ENCODE assay signal across 11 cellular contexts in genomic region chr10:3720228-3721019, GRCh38.
DNase-seq lines count a peak whose midpoint lies in the region; ATAC-seq, FAIRE-seq and TF ChIP-seq lines count a peak whose summit lies in the region.
"Had no signal": no experiment of that assay in that cellular context is flagged by ENCODE, and none has a peak within 500 bp of the region (broad histone marks: within the 10 kb centered on the region; RNA-seq: fewer than 3 reads in every experiment).

No MANE protein-coding gene starts in this region.

- no peak overlapping the region for H3K4me3 ChIP-seq in mesenchymal stem cell (ENCODE audit: insufficient read depth in 1 of 2, low read depth in 1 of 2, low read length in 2 of 2)

- ATAC-seq in HG02798 (IDR thresholded peaks at IDR 0.05; ENCODE audit: poor library complexity, unreplicated experiment), result no peak
- ATAC-seq in GM21367 (IDR thresholded peaks at IDR 0.05; ENCODE audit: unreplicated experiment), result no peak
- ATAC-seq: PC-3 had no signal

- H3K27me3 Mint-ChIP-seq in chondrocyte (ENCODE audit: low read depth), result no peaks in the 10 kb centered on the region

- no peak overlapping the region for H3K27ac Mint-ChIP-seq in chondrocyte (ENCODE audit: unreplicated experiment)

- no peak overlapping the region for H3K27ac ChIP-seq in mesenchymal stem cell (ENCODE audit: low read length, poor library complexity, severe bottlenecking)

- no peak overlapping the region for H3K23ac ChIP-seq in mesenchymal stem cell (ENCODE audit: low read length in 2 of 2)

- H2AFZ ChIP-seq in mesenchymal stem cell (ENCODE audit: low read depth, low read length), result no peak overlapping the region

- H3K27me3 ChIP-seq in mesenchymal stem cell (ENCODE audit: control insufficient read depth in 1 of 2, insufficient read depth in 1 of 2, low read length in 2 of 2), result peaks cover 0 to 8% of the 10 kb centered on the region in 2 experiments

- H3K18ac ChIP-seq in mesenchymal stem cell (ENCODE audit: low read depth in 1 of 2, low read length in 2 of 2), result no peak overlapping the region

- H3K9me3 Mint-ChIP-seq in chondrocyte (ENCODE audit: low read depth), result no peaks in the 10 kb centered on the region

- H3K4me2 ChIP-seq in mesenchymal stem cell (ENCODE audit: low read length, poor library complexity, severe bottlenecking), result no peak overlapping the region

- no peaks in the 10 kb centered on the region for H3K36me3 ChIP-seq in mesenchymal stem cell (ENCODE audit: control insufficient read depth in 1 of 2, insufficient read depth in 2 of 2, low read depth in 1 of 2, low read length in 2 of 2)

- no peak for TF ChIP-seq POLR2A in H54 (IDR thresholded peaks at IDR 0.05; ENCODE audit: low read depth, low read length)

- no peak overlapping the region for H3K4me3 Mint-ChIP-seq in chondrocyte (ENCODE audit: unreplicated experiment)

- DNase-seq in AG08395 (ENCODE audit: low spot score), result peak; percentile 81
- DNase-seq in Kasumi-1 (lab: John Stamatoyannopoulos, UW), result peak; percentile 100
- peak; percentile 70 to 82 for DNase-seq in dermis microvascular lymphatic vessel endothelial cell (ENCODE audit: low read depth in 2 of 2)
- peak; percentile 85 for DNase-seq in mesenchymal stem cell
- no peak for DNase-seq in H54 (ENCODE audit: insufficient read length, low spot score)
- no peak for DNase-seq in chondrocyte (ENCODE audit: low spot score)
- DNase-seq: activated naive CD4-positive, alpha-beta T cell; PC-3; stimulated activated CD8-positive, alpha-beta memory T cell treated with anti-CD3 and anti-CD28 coated beads, Interleukin-4, amount 100 ng/mL, for 48 hours had no signal

- no peak overlapping the region for H2BK12ac ChIP-seq in mesenchymal stem cell (ENCODE audit: low read length in 2 of 2)

- no peak overlapping the region for H4K8ac ChIP-seq in mesenchymal stem cell (ENCODE audit: low read length)

- H3K4ac ChIP-seq in mesenchymal stem cell (ENCODE audit: low read depth in 1 of 2, low read length in 2 of 2), result no peak overlapping the region

- H2BK120ac ChIP-seq in mesenchymal stem cell (ENCODE audit: low read depth, low read length), result no peak overlapping the region

- no peaks in the 10 kb centered on the region for H3K9me3 ChIP-seq in mesenchymal stem cell (ENCODE audit: control insufficient read depth, low read length)

- H3K14ac ChIP-seq in mesenchymal stem cell (ENCODE audit: low read length in 2 of 2), result no peak overlapping the region

- H2BK5ac ChIP-seq in mesenchymal stem cell (ENCODE audit: low read depth, low read length, poor library complexity, severe bottlenecking), result no peak overlapping the region

- H3K9ac ChIP-seq in mesenchymal stem cell (ENCODE audit: low read length), result no peak overlapping the region

- H3K4me1 Mint-ChIP-seq in chondrocyte (ENCODE audit: low read depth), result no peaks in the 10 kb centered on the region

- FAIRE-seq in H54 (lab: Jason Lieb, UNC), result no peak

- TF ChIP-seq CTCF in chondrocyte (IDR thresholded peaks at IDR 0.05), result no peak

- peak overlapping the region; percentile 4 for H2AK5ac ChIP-seq in mesenchymal stem cell (ENCODE audit: low read length, severe bottlenecking)

- H3K4me1 ChIP-seq in mesenchymal stem cell (ENCODE audit: control insufficient read depth, insufficient read depth, low read depth, low read length), result no peaks in the 10 kb centered on the region

- H2BK15ac ChIP-seq in mesenchymal stem cell (ENCODE audit: low read depth, poor library complexity, severe bottlenecking), result no peak overlapping the region

- H3K79me1 ChIP-seq in mesenchymal stem cell (replicated peaks; ENCODE audit: low read length, poor library complexity, severe bottlenecking), result no peaks in the 10 kb centered on the region

- 98% methylated on average over 6 of the region's 8 CpGs for WGBS in mesenchymal stem cell

- H3K36me3 Mint-ChIP-seq in chondrocyte (ENCODE audit: low read depth), result no peaks in the 10 kb centered on the region

- no peak overlapping the region for H4K91ac ChIP-seq in mesenchymal stem cell (ENCODE audit: low read length)

Comparison
In these comparisons a context has a peak if more than half of its experiments do, and no peak if none do; other contexts are left out.
1. DNase-seq: peak in AG08395 (single experiment), Kasumi-1 (2 of 2), dermis microvascular lymphatic vessel endothelial cell (2 of 2) and mesenchymal stem cell (single experiment); none in H54 (single experiment) and chondrocyte (single experiment).